In genomic region chr1:66850989-66851388, GRCh38 we compare ENCODE assay signal across 12 cellular contexts. TPM values are rescaled to one million over a fixed set of nuclear protein-coding genes. Genes with fewer than 3 reads are reported as not detected.
"Had no signal": no experiment of that assay in that cellular context is flagged by ENCODE, and none has a peak within 500 bp of the region (broad histone marks: within the 10 kb centered on the region; RNA-seq: fewer than 3 reads in every experiment).

No MANE protein-coding gene starts in this region.

- H3K4me1 ChIP-seq: HAP-1 had no signal

- H3K4me3 ChIP-seq: GM23248, HAP-1, K562 had no signal

- H3K36me3 ChIP-seq: HAP-1 had no signal

- FAIRE-seq: K562 had no signal

- ATAC-seq: HCT116, K562 had no signal

- DNase-seq: GM23248, GOT3, H7, HFFc6, IMR-90, KG1 had no signal

- H3K27ac ChIP-seq: GM23248, HL-60 had no signal

- H3K9me3 ChIP-seq: HAP-1 had no signal

RNA-seq across cellular contexts. Expression of gene INSL5, which starts 49.9 kb away (rescaled TPM):
- total RNA-seq: GM23248, H4, H7, HFFc6, HT1080, IMR-90, K562 had no signal
